1 cellular context compared by ENCODE assay signal in the genomic region with DNA sequence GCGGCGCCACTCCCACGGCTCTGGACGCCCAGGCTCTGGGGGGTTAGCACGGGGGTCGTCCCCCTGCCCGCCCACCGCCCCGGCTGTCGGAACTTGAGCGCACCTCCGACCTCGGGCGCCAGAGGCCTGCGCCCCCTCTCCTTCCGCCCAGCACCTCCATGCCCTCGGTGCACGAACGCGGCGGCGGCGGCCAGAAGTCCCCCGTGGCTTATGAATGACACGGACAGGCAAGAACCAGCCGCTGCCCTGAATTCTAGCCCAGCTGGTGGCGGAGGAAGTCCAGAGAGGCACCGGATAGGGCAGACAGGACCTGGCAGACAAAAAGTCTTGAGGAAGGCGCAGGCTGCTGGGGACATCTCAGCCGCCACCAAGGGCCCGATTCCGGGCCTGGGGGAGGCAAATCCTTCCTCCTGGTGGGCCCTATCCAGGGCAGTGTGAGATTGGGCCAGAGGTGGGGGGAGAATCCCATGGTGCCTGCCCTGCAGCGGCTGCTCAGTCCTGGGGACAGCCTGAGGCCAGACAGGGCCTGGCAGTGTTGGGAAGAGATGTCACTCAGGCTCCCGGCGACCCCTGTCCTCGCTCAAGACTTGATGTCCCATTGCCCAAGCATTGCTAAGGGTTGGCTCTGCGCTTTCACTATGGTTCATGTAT.
TF ChIP-seq lines count a peak whose summit lies in the region.

No MANE protein-coding gene starts in this region.

TF ChIP-seq in A549, 52 proteins besides CTCF, POLR2A, EP300 and RAD21 (continued from another document):
- TF ChIP-seq, protein P1, sequence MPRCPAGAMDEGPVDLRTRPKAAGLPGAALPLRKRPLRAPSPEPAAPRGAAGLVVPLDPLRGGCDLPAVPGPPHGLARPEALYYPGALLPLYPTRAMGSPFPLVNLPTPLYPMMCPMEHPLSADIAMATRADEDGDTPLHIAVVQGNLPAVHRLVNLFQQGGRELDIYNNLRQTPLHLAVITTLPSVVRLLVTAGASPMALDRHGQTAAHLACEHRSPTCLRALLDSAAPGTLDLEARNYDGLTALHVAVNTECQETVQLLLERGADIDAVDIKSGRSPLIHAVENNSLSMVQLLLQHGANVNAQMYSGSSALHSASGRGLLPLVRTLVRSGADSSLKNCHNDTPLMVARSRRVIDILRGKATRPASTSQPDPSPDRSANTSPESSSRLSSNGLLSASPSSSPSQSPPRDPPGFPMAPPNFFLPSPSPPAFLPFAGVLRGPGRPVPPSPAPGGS (IDR thresholded peaks at IDR 0.05) = no peak
- TF ChIP-seq ZSCAN20 (CRISPR knock-in tag; IDR thresholded peaks at IDR 0.05) = no peak
